Comparison of ENCODE assay signal across 20 cellular contexts in genomic region chr22:19975707-19976035, GRCh38. TPM values are rescaled to one million over a fixed set of nuclear protein-coding genes. Genes with fewer than 3 reads are reported as not detected.
DNase-seq lines count a peak whose midpoint lies in the region; ATAC-seq and TF ChIP-seq lines count a peak whose summit lies in the region.
"Had no signal": no experiment of that assay in that cellular context is flagged by ENCODE, and none has a peak within 500 bp of the region (broad histone marks: within the 10 kb centered on the region; RNA-seq: fewer than 3 reads in every experiment).

No MANE protein-coding gene starts in this region.

- no peak overlapping the region for H3K4me3 Mint-ChIP-seq in Calu3 (ENCODE audit: low read depth, unreplicated experiment)
- H3K4me3 Mint-ChIP-seq in endodermal cell = no peak overlapping the region
- H3K4me3 Mint-ChIP-seq: activated CD4-positive, alpha-beta T cell treated with anti-CD3 and anti-CD28 coated beads for 36 hours; activated naive CD4-positive, alpha-beta T cell treated with anti-CD3 and anti-CD28 coated beads, Interleukin-2, amount 10 ng/mL, durations not matched to agents 7 days and 5 days; activated T-cell treated with anti-CD3 and anti-CD28 coated beads, Interleukin-2, amount 50 U/mL, for 4 hours; CD8-positive, alpha-beta T cell had no signal

- no peak overlapping the region for H3K4ac ChIP-seq in neuronal stem cell (ENCODE audit: low read length)

- DNase-seq in Calu3 (no peak), RWPE1 (ENCODE audit: low spot score) (no peak), endodermal cell (no peak), neuronal stem cell (ENCODE audit: low spot score) (no peak), AG20443 (ENCODE audit: low spot score) (no peak), SKM-1 (lab: John Stamatoyannopoulos, UW; ENCODE audit: unreplicated experiment) (no peak)
- no peak for DNase-seq in activated T-cell treated with anti-CD3 and anti-CD28 coated beads, Interleukin-2, amount 50 U/mL, for 48 hours
- DNase-seq: activated CD4-positive, alpha-beta T cell treated with anti-CD3 and anti-CD28 coated beads for 36 hours; activated naive CD4-positive, alpha-beta T cell treated with anti-CD3 and anti-CD28 coated beads, Interleukin-2, amount 10 ng/mL, durations not matched to agents 7 days and 5 days; activated T-cell treated with anti-CD3 and anti-CD28 coated beads, Interleukin-2, amount 50 U/mL, for 4 hours; aorta; CD8-positive, alpha-beta T cell; cerebellar nuclear complex; effector CD4-positive, alpha-beta T cell; esophagus squamous epithelium; gastrocnemius medialis; NCI-H2029; SHP77 treated with DMSO at 0.1 percent for 48 hours; stimulated activated CD4-positive, alpha-beta T cell treated with anti-CD3 and anti-CD28 coated beads, Interleukin-12 subunit alpha, Interleukin-12 subunit beta, amount 100 ng/mL, for 4 hours had no signal

- peaks cover 40% of the 10 kb centered on the region for H3K36me3 Mint-ChIP-seq in Calu3 (ENCODE audit: insufficient read depth, unreplicated experiment)
- H3K36me3 Mint-ChIP-seq in endodermal cell (ENCODE audit: low read depth) = peaks cover 29% of the 10 kb centered on the region
- H3K36me3 Mint-ChIP-seq: activated naive CD4-positive, alpha-beta T cell treated with anti-CD3 and anti-CD28 coated beads, Interleukin-2, amount 10 ng/mL, durations not matched to agents 7 days and 5 days; CD8-positive, alpha-beta T cell had no signal

- no peak overlapping the region for H2BK120ac ChIP-seq in neuronal stem cell (ENCODE audit: low read depth, low read length)

- H3K27me3 Mint-ChIP-seq in Calu3 (ENCODE audit: unreplicated experiment) (no peaks in the 10 kb centered on the region), endodermal cell (ENCODE audit: insufficient read depth) (no peaks in the 10 kb centered on the region)
- H3K27me3 Mint-ChIP-seq: activated CD4-positive, alpha-beta T cell treated with anti-CD3 and anti-CD28 coated beads for 36 hours had no signal

- no peak overlapping the region for H3K14ac ChIP-seq in neuronal stem cell (ENCODE audit: low read length)

- peaks cover 3% of the 10 kb centered on the region for H3K79me1 ChIP-seq in neuronal stem cell (ENCODE audit: low read depth, low read length)

- H3K4me1 ChIP-seq in endodermal cell (ENCODE audit: control insufficient read depth, insufficient read depth, low read length) (peaks cover 9% of the 10 kb centered on the region), neuronal stem cell (ENCODE audit: control insufficient read depth in 2 of 2, insufficient read depth in 1 of 2, low read depth in 1 of 2, low read length in 2 of 2) (peaks cover 14 to 17% of the 10 kb centered on the region in 2 donors)

- TF ChIP-seq CTCF in Calu3 (IDR thresholded peaks at IDR 0.05; ENCODE audit: unreplicated experiment) = no peak
- no peak for TF ChIP-seq CTCF in RWPE1 (conservative IDR thresholded peaks at IDR 0.05; ENCODE audit: low read depth)
- TF ChIP-seq CTCF in endodermal cell (conservative IDR thresholded peaks at IDR 0.05) = no peak

- H3K9ac ChIP-seq in endodermal cell (ENCODE audit: extremely low read depth, low read length, poor library complexity, severe bottlenecking) (no peak overlapping the region), neuronal stem cell (ENCODE audit: low read depth, low read length, poor library complexity) (no peak overlapping the region)

- WGBS in endodermal cell (ENCODE audit: insufficient coverage in 1 of 2, insufficient read length in 1 of 2), 2 experiments = 92 to 96% methylated on average over 2 to 4 of the region's 4 CpGs
- WGBS in neuronal stem cell (ENCODE audit: extremely low coverage in 2 of 2, insufficient read length in 2 of 2, insufficient replicate concordance in 1 of 2), 2 donors = no CpG with 5 or more reads among the region's 4 CpGs

- no peak overlapping the region for H3K4me2 ChIP-seq in neuronal stem cell (ENCODE audit: insufficient read depth, low read length, poor library complexity, severe bottlenecking)

- no peak overlapping the region for H2AFZ ChIP-seq in neuronal stem cell (ENCODE audit: low read length)

- peak overlapping the region; percentile 62 for H3K18ac ChIP-seq in neuronal stem cell (ENCODE audit: low read length)

- no peaks in the 10 kb centered on the region for H3K4me1 Mint-ChIP-seq in Calu3 (ENCODE audit: low read depth, unreplicated experiment)
- peaks cover 11% of the 10 kb centered on the region for H3K4me1 Mint-ChIP-seq in endodermal cell

- H3K27ac ChIP-seq in RWPE1 = peak overlapping the region; percentile 42; the same call in 1 of the 2 replicates
- peak overlapping the region; percentile 90 for H3K27ac ChIP-seq in endodermal cell (ENCODE audit: low read depth, low read length)
- no peak overlapping the region for H3K27ac ChIP-seq in neuronal stem cell (replicated peaks; ENCODE audit: low read length)
- H3K27ac ChIP-seq: esophagus squamous epithelium, gastrocnemius medialis had no signal

- POLR2A ChIA-PET in RWPE1 (lab: Yijun Ruan, JAX; ENCODE audit: low non-redundant PET) = no interaction called here

- H3K23ac ChIP-seq in neuronal stem cell (ENCODE audit: low read depth, low read length, poor library complexity) = peak overlapping the region; percentile 50

- H3K27ac Mint-ChIP-seq in Calu3 (ENCODE audit: unreplicated experiment) (peak overlapping the region; percentile 15), endodermal cell (peak overlapping the region; percentile 82)
- H3K27ac Mint-ChIP-seq: activated CD4-positive, alpha-beta T cell treated with anti-CD3 and anti-CD28 coated beads for 36 hours; CD8-positive, alpha-beta T cell had no signal

- no peak for ATAC-seq in HG02623 (IDR thresholded peaks at IDR 0.05; ENCODE audit: unreplicated experiment)
- ATAC-seq: activated CD4-positive, alpha-beta T cell treated with anti-CD3 and anti-CD28 coated beads for 36 hours; activated T-cell treated with anti-CD3 and anti-CD28 coated beads, Interleukin-2, amount 50 U/mL, for 4 hours; CD8-positive, alpha-beta T cell; gastrocnemius medialis had no signal

- H3K36me3 ChIP-seq in endodermal cell (ENCODE audit: control insufficient read depth, insufficient read depth, low read length) (peaks cover 17% of the 10 kb centered on the region), neuronal stem cell (replicated peaks in 1 of 2; ENCODE audit: control insufficient read depth in 2 of 2, insufficient read depth in 2 of 2, low read length in 2 of 2) (peaks cover 58 to 91% of the 10 kb centered on the region in 2 donors)

- H3K9me3 Mint-ChIP-seq in Calu3 (ENCODE audit: low read depth, unreplicated experiment) = no peaks in the 10 kb centered on the region
- H3K9me3 Mint-ChIP-seq in endodermal cell = no peaks in the 10 kb centered on the region
- H3K9me3 Mint-ChIP-seq: activated naive CD4-positive, alpha-beta T cell treated with anti-CD3 and anti-CD28 coated beads, Interleukin-2, amount 10 ng/mL, durations not matched to agents 7 days and 5 days; activated T-cell treated with anti-CD3 and anti-CD28 coated beads, Interleukin-2, amount 50 U/mL, for 4 hours; CD8-positive, alpha-beta T cell had no signal

- H3K9me3 ChIP-seq in endodermal cell (ENCODE audit: control insufficient read depth, low read length) (no peaks in the 10 kb centered on the region), neuronal stem cell (replicated peaks in 1 of 2; ENCODE audit: control insufficient read depth in 2 of 2, insufficient read depth in 1 of 2, low read depth in 1 of 2, low read length in 2 of 2) (no peaks in the 10 kb centered on the region)
- H3K9me3 ChIP-seq: esophagus squamous epithelium, gastrocnemius medialis had no signal

- H3K27me3 ChIP-seq in endodermal cell (ENCODE audit: control insufficient read depth, insufficient read depth, low read length, poor library complexity, severe bottlenecking) = no peaks in the 10 kb centered on the region
- no peaks in the 10 kb centered on the region for H3K27me3 ChIP-seq in neuronal stem cell (ENCODE audit: control insufficient read depth in 3 of 3, insufficient read depth in 3 of 3, low read depth in 1 of 3, low read length in 3 of 3)
- H3K27me3 ChIP-seq: esophagus squamous epithelium, gastrocnemius medialis had no signal

- H4K91ac ChIP-seq in neuronal stem cell (ENCODE audit: low read depth, low read length, poor library complexity) = no peak overlapping the region

- CTCF ChIA-PET in Calu3 (lab: Charles Lee) (interaction anchor here (1.7 kb wide), 1 partner anchor 10 kb away, joined by 4 read pairs; no protein-coding TSS in a partner anchor), RWPE1 (lab: Yijun Ruan, JAX) (interaction anchor here (0.6 kb wide), 1 partner anchor 367 kb away, joined by 3 read pairs; no protein-coding TSS in a partner anchor)

- H3K4me3 ChIP-seq in endodermal cell (ENCODE audit: low read length) (no peak overlapping the region), neuronal stem cell (ENCODE audit: low read length in 2 of 2) (no peak overlapping the region)
- H3K4me3 ChIP-seq: esophagus squamous epithelium, gastrocnemius medialis had no signal

- no peak overlapping the region for H2AK5ac ChIP-seq in neuronal stem cell (ENCODE audit: low read depth, low read length)

- peak overlapping the region; percentile 43 for H2BK15ac ChIP-seq in neuronal stem cell (ENCODE audit: low read length)

- peak overlapping the region; percentile 67 for H2BK5ac ChIP-seq in neuronal stem cell (ENCODE audit: low read length)

- BruUV-seq in Calu3 (replicated peaks; lab: Mats Ljungman, UMichigan) = no TSS peak

- H4K8ac ChIP-seq in neuronal stem cell (ENCODE audit: low read depth, low read length) = no peak overlapping the region

- intact Hi-C loops in Calu3 (cut with micrococcal nuclease; ENCODE audit: unreplicated experiment) = no loop called here

- H2BK12ac ChIP-seq in neuronal stem cell (ENCODE audit: low read length) = no peak overlapping the region

RNA-seq across cellular contexts. Expression of gene TXNRD2, which starts 34.1 kb away (rescaled TPM):
- total RNA-seq in Calu3 (2022) (33.7 and 36.3 TPM in 2 replicates), endodermal cell (10 to 100 TPM in 1 of 2 donors, 1 to 10 TPM in 1; 7.3 to 13.6 TPM)
- polyA plus RNA-seq in endodermal cell (2013, experiment 1 of 2) = 11.2 TPM
- 12.2 TPM for polyA plus RNA-seq in endodermal cell (2013, experiment 2 of 2)
- polyA plus RNA-seq in neuronal stem cell (2013, experiment 1 of 2) = 16.7 TPM
- 17.7 TPM for polyA plus RNA-seq in neuronal stem cell (2013, experiment 2 of 2)

RNA-seq across cellular contexts. Expression of gene COMT, which starts 34.1 kb away (rescaled TPM):
- total RNA-seq in Calu3 (2022) (165 and 170 TPM in 2 replicates), endodermal cell (10 to 100 TPM; 26.6 to 27.8 TPM)
- polyA plus RNA-seq in endodermal cell (2013, experiment 1 of 2) = 84.5 TPM
- 77.3 TPM for polyA plus RNA-seq in endodermal cell (2013, experiment 2 of 2)
- polyA plus RNA-seq in neuronal stem cell (2013, experiment 1 of 2) = 7.3 TPM
- polyA plus RNA-seq in neuronal stem cell (2013, experiment 2 of 2) = 6.4 TPM

RNA-seq across cellular contexts. Expression of gene ARVCF, which starts 41.0 kb away (rescaled TPM):
- total RNA-seq in Calu3 (2022) = 19.7 and 21.7 TPM in 2 replicates
- total RNA-seq in endodermal cell = 10 to 100 TPM; 48.3 to 61.3 TPM
- polyA plus RNA-seq in endodermal cell (2013, experiment 1 of 2) = 71.1 TPM
- polyA plus RNA-seq in endodermal cell (2013, experiment 2 of 2) = 66.0 TPM
- 35.3 TPM for polyA plus RNA-seq in neuronal stem cell (2013, experiment 1 of 2)
- 32.4 TPM for polyA plus RNA-seq in neuronal stem cell (2013, experiment 2 of 2)

RNA-seq across cellular contexts. Expression of gene TANGO2, which starts 45.2 kb away (rescaled TPM):
- 33.5 and 41.4 TPM in 2 replicates for total RNA-seq in Calu3 (2022)
- total RNA-seq in endodermal cell = 10 to 100 TPM; 19.9 to 21.8 TPM
- polyA plus RNA-seq in endodermal cell (2013, experiment 1 of 2) = 8.5 TPM
- polyA plus RNA-seq in endodermal cell (2013, experiment 2 of 2) = 9.2 TPM
- polyA plus RNA-seq in neuronal stem cell (2013, experiment 1 of 2) = 4.9 TPM
- polyA plus RNA-seq in neuronal stem cell (2013, experiment 2 of 2) = 4.2 TPM
